24 cellular contexts compared by ENCODE assay signal in the genomic region with DNA sequence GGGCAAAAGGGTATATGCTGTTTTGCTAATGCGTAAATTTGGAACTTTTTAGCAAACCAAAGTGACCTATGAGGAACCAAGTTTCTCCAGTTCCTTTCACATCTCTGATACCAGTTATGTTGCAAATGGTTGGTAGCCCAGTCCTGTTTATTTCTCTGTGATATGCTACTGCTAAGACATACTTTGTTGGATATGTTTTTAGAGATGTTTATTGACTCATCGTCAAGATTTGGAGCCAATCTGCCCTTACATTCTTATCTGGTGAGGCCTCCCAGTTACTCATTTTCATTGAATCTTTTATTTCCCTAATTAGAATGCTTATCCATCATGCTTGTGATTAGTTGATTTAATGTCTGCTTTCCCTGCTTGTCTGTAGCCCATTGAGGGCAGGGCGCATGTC. TPM values are rescaled to one million over a fixed set of nuclear protein-coding genes. Genes with fewer than 3 reads are reported as not detected.
DNase-seq lines count a peak whose midpoint lies in the region; TF ChIP-seq lines count a peak whose summit lies in the region.
"Had no signal": no experiment of that assay in that cellular context is flagged by ENCODE, and none has a peak within 500 bp of the region (broad histone marks: within the 10 kb centered on the region; RNA-seq: fewer than 3 reads in every experiment).

No MANE protein-coding gene starts in this region.

- H4K20me1 ChIP-seq in OCI-LY7 (ENCODE audit: insufficient read depth, low read length) = no peaks in the 10 kb centered on the region

- no peak overlapping the region for H3K4me2 ChIP-seq in OCI-LY7 (ENCODE audit: low read length)

- H3K36me3 ChIP-seq in brain microvascular endothelial cell (replicated peaks) = no peaks in the 10 kb centered on the region
- H3K36me3 ChIP-seq in OCI-LY7 (ENCODE audit: insufficient read depth, low read length) = no peaks in the 10 kb centered on the region
- H3K36me3 ChIP-seq: pancreas, upper lobe of right lung had no signal

- BruUV-seq in OCI-LY7 (replicated peaks; lab: Mats Ljungman, UMichigan) = no TSS peak

- H3K9me2 ChIP-seq in OCI-LY7 (ENCODE audit: insufficient read depth, low read length) = no peaks in the 10 kb centered on the region

- H3K27me3 Mint-ChIP-seq in HFFc6 (ENCODE audit: insufficient read depth) = peaks cover 5% of the 10 kb centered on the region

- H3K27ac ChIP-seq in brain microvascular endothelial cell (no peak overlapping the region), OCI-LY7 (ENCODE audit: low read depth, low read length, poor library complexity, severe bottlenecking) (no peak overlapping the region)
- H3K27ac ChIP-seq: pancreas, upper lobe of right lung had no signal

- POLR2A ChIA-PET in OCI-LY7 (lab: Charles Lee) = no interaction called here

- in situ Hi-C loops in brain microvascular endothelial cell (cut with HindIII; ENCODE audit: low pct_ligation_motif_present, low sequenced_read_pairs) = no loop called here

- CTCF ChIA-PET in OCI-LY7 (lab: Charles Lee; ENCODE audit: unreplicated experiment) = no interaction called here

- no peak overlapping the region for H2AFZ ChIP-seq in OCI-LY7 (ENCODE audit: low read length)

- no peak overlapping the region for H3K4me3 ChIP-seq in brain microvascular endothelial cell (ENCODE audit: low read depth, low read length)
- no peak overlapping the region for H3K4me3 ChIP-seq in OCI-LY7 (ENCODE audit: low read depth, low read length, poor library complexity, severe bottlenecking)
- H3K4me3 ChIP-seq: pancreas, upper lobe of right lung had no signal

- H3K27me3 ChIP-seq in brain microvascular endothelial cell (replicated peaks) = no peaks in the 10 kb centered on the region
- H3K27me3 ChIP-seq: pancreas, upper lobe of right lung had no signal

- no peak for TF ChIP-seq CTCF in HFFc6 (IDR thresholded peaks at IDR 0.05)
- no peak for TF ChIP-seq CTCF in brain microvascular endothelial cell (IDR thresholded peaks at IDR 0.05; ENCODE audit: low read depth, low read length, missing control alignments)
- TF ChIP-seq CTCF in OCI-LY7 (conservative IDR thresholded peaks at IDR 0.05; ENCODE audit: low read length) = no peak

- no peaks in the 10 kb centered on the region for H3K4me1 ChIP-seq in OCI-LY7 (ENCODE audit: insufficient read depth, low read length, poor library complexity, severe bottlenecking)
- H3K4me1 ChIP-seq: pancreas, upper lobe of right lung had no signal

- peaks cover 20% of the 10 kb centered on the region for H3K4me1 Mint-ChIP-seq in HFFc6 (ENCODE audit: low read depth)
- H3K4me1 Mint-ChIP-seq: CD4-positive, alpha-beta memory T cell; nephron had no signal

- H3K27ac Mint-ChIP-seq in HFFc6 = no peak overlapping the region; the same call in 1 of the 2 replicates
- H3K27ac Mint-ChIP-seq: CD4-positive, alpha-beta memory T cell; nephron had no signal

- peak; percentile 34 for DNase-seq in AG08396 (ENCODE audit: low spot score)
- DNase-seq in HFFc6 = peak; percentile 42
- peak; percentile 18 for DNase-seq in brain microvascular endothelial cell
- DNase-seq in kidney glomerular epithelial cell (lab: John Stamatoyannopoulos, UW) = peak; percentile 9
- DNase-seq in HT-29 (ENCODE audit: low spot score) = no peak
- no peak for DNase-seq in activated gamma-delta T cell treated with Interleukin-2 at 50 U/mL for 16 hours
- DNase-seq in OCI-LY7 (ENCODE audit: low spot score) = no peak
- no peak for DNase-seq in activated CD8-positive, alpha-beta memory T cell treated with anti-CD3 and anti-CD28 coated beads, Interleukin-2, amount 50 U/mL, for 4 hours
- DNase-seq: activated CD4-positive, alpha-beta T cell treated with anti-CD3 and anti-CD28 coated beads for 48 hours; activated naive CD4-positive, alpha-beta T cell treated with anti-CD3 and anti-CD28 coated beads, Interleukin-2, amount 50 U/mL, for 16 hours; aorta; CD4-positive, alpha-beta memory T cell; erythroblast; GDM1; NCI-H1930; NCI-H345; OCI-M1; pancreas; right cardiac atrium; SIG-M5; stimulated activated CD4-positive, alpha-beta T cell treated with anti-CD3 and anti-CD28 coated beads, Interleukin-15, amount 100 ng/mL, for 24 hours; T-helper 1 cell; upper lobe of right lung had no signal

- no peaks in the 10 kb centered on the region for H3K9me3 ChIP-seq in OCI-LY7 (ENCODE audit: low read length)
- H3K9me3 ChIP-seq: pancreas, upper lobe of right lung had no signal

- no peaks in the 10 kb centered on the region for H3K9me3 Mint-ChIP-seq in HFFc6
- H3K9me3 Mint-ChIP-seq: CD4-positive, alpha-beta memory T cell; nephron had no signal

- H3K4me3 Mint-ChIP-seq in HFFc6 = no peak overlapping the region
- H3K4me3 Mint-ChIP-seq: CD4-positive, alpha-beta memory T cell; nephron had no signal

- intact Hi-C loops in OCI-LY7 (cut with micrococcal nuclease; ENCODE audit: unreplicated experiment) = no loop called here

- no peaks in the 10 kb centered on the region for H3K36me3 Mint-ChIP-seq in HFFc6 (ENCODE audit: low read depth)
- H3K36me3 Mint-ChIP-seq: CD4-positive, alpha-beta memory T cell had no signal

- no peaks in the 10 kb centered on the region for H3K79me2 ChIP-seq in OCI-LY7 (ENCODE audit: insufficient read depth, low read depth, low read length)

RNA-seq across cellular contexts. Expression of a gene that starts 58.9 kb away (rescaled TPM):
- total RNA-seq in HFFc6 (2021; fragmentation: NEBNext Ultra II Directional; extraction: Animal tissue kit (Norgen Biotek cat#: 25700)) = under 1 TPM in 3 of 6 experiments, not detected in 3; 0.07 to 0.32 (median 0.10) TPM
- total RNA-seq in HT-29 (2014; rRNA removed; shearing (Covaris generic)) = 0.03 TPM in 1 of 2 replicates, not detected in the other
- 0.36 and 0.95 TPM in 2 replicates for total RNA-seq in OCI-LY7 (2014; rRNA removed; shearing (Covaris generic))
- 0.46 and 0.52 TPM in 2 replicates for total RNA-seq in OCI-LY7 (2022)

Comparison
In these comparisons a context has a peak if more than half of its experiments do, and no peak if none do; other contexts are left out.
1. DNase-seq: peak in AG08396 (single experiment), HFFc6 (single experiment), brain microvascular endothelial cell (single experiment) and kidney glomerular epithelial cell (single experiment); none in HT-29 (single experiment), activated gamma-delta T cell treated with Interleukin-2 at 50 U/mL for 16 hours (single experiment), OCI-LY7 (single experiment) and activated CD8-positive, alpha-beta memory T cell treated with anti-CD3 and anti-CD28 coated beads, Interleukin-2, amount 50 U/mL, for 4 hours (single experiment).